Comparison of ENCODE assay signal across 15 cellular contexts in the genomic region with DNA sequence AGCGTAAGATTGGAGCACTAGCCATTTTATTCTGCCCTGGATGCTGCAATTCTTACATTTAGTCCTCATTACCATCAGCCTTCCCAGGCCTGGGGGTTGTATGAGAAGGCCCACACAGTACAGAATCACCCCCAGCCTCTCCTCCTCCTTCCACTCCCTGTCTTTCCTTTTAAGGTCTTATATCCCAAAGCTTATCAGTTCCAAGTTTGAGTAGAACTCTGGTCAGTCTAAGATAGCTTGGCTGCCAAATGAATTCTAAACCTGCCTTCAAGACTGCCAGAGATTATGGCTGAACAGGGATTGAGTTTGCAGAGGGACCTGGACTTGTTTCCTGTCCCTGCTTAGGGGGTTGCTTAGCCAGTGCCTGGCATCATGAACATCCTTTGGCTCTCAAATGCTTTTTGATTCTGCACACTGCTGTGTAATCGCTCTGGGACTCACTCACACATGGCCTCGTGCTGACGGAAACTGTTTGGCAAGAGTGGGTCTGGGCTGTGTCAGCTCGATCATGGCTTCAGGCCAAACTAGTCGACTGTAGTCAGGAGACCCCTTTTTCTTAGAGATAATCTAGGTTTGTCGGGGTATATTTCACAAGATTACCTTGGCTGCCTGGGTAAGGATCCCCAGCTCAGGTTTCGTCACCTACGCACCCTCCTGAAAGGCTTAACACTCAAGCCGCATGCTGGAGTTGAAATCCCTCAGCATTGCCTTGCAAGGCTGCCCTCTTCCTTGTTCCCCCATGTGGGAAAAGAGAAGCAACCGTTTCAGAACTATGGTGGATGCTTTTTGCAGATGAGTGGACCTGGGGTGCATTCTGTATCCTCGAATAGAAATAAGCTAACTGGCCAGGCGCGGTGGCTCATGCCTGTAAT.
DNase-seq lines count a peak whose midpoint lies in the region; ATAC-seq, FAIRE-seq and TF ChIP-seq lines count a peak whose summit lies in the region.
"Had no signal": no experiment of that assay in that cellular context is flagged by ENCODE, and none has a peak within 500 bp of the region (broad histone marks: within the 10 kb centered on the region; RNA-seq: fewer than 3 reads in every experiment).

No MANE protein-coding gene starts in this region.

- H3K4me2 ChIP-seq in trophoblast cell (ENCODE audit: low read length), result no peak overlapping the region

- H3K18ac ChIP-seq in trophoblast cell (ENCODE audit: low read length), result no peak overlapping the region

- H3K27ac ChIP-seq in cardiac muscle cell (peak overlapping the region; percentile 20), trophoblast cell (ENCODE audit: low read depth, low read length) (no peak overlapping the region)

- H2AK5ac ChIP-seq in trophoblast cell (ENCODE audit: low read length), result no peak overlapping the region

- H4K12ac ChIP-seq in trophoblast cell (ENCODE audit: low read depth, low read length), result no peak overlapping the region

- H2BK120ac ChIP-seq in trophoblast cell (ENCODE audit: insufficient read depth, low read length, poor library complexity), result no peak overlapping the region

- H3K23ac ChIP-seq in trophoblast cell (ENCODE audit: low read length), result no peak overlapping the region

- FAIRE-seq in urothelium cell line (lab: Jason Lieb, UNC), result no peak
- FAIRE-seq: GM18507 had no signal

- H3K9me3 ChIP-seq in BE2C, result no peaks in the 10 kb centered on the region
- no peaks in the 10 kb centered on the region for H3K9me3 ChIP-seq in cardiac muscle cell (ENCODE audit: low read depth)
- no peaks in the 10 kb centered on the region for H3K9me3 ChIP-seq in trophoblast cell (ENCODE audit: insufficient read depth, low read depth, low read length)
- H3K9me3 ChIP-seq: Caco-2 had no signal

- no peak overlapping the region for H3K4me3 ChIP-seq in BE2C (ENCODE audit: low read depth, low read length)
- no peak overlapping the region for H3K4me3 ChIP-seq in cardiac muscle cell
- no peak overlapping the region for H3K4me3 ChIP-seq in trophoblast cell (ENCODE audit: low read depth, low read length)

- no peak overlapping the region for H4K8ac ChIP-seq in trophoblast cell (ENCODE audit: low read depth, low read length)

- no peaks in the 10 kb centered on the region for H3K36me3 ChIP-seq in BE2C
- H3K36me3 ChIP-seq in cardiac muscle cell, result no peaks in the 10 kb centered on the region
- H3K36me3 ChIP-seq in trophoblast cell (ENCODE audit: control insufficient read depth in 1 of 2, insufficient read depth in 2 of 2, low read length in 2 of 2), result no peaks in the 10 kb centered on the region

- H3K4me1 ChIP-seq in BE2C, result peaks cover 11% of the 10 kb centered on the region
- H3K4me1 ChIP-seq in cardiac muscle cell (ENCODE audit: low read depth), result peaks cover 18% of the 10 kb centered on the region
- H3K4me1 ChIP-seq in trophoblast cell (ENCODE audit: control insufficient read depth in 1 of 2, insufficient read depth in 2 of 2, low read length in 2 of 2), result peaks cover 11 to 12% of the 10 kb centered on the region in 2 experiments

- H2AFZ ChIP-seq in trophoblast cell (ENCODE audit: insufficient read depth, low read length, poor library complexity), result no peak overlapping the region

- ATAC-seq in GM21825 (IDR thresholded peaks at IDR 0.05; ENCODE audit: unreplicated experiment), result no peak

- no peak overlapping the region for H3K9ac ChIP-seq in trophoblast cell (ENCODE audit: low read length)

- no CpG with 5 or more reads among the region's 14 CpGs for WGBS in trophoblast cell (ENCODE audit: extremely low coverage, insufficient coverage, insufficient read length)

- H2BK5ac ChIP-seq in trophoblast cell (ENCODE audit: low read depth, low read length, poor library complexity), result no peak overlapping the region

- DNase-seq in BE2C (peak; percentile 80), amniotic epithelial cell (ENCODE audit: low read depth) (peak; percentile 79), cardiac muscle cell (ENCODE audit: low read depth in 1 of 2, low spot score in 1 of 2) (peak; percentile 69 to 91), trophoblast cell (no peak), urothelium cell line (ENCODE audit: low spot score) (no peak), germinal center (ENCODE audit: low spot score) (no peak)
- DNase-seq in stimulated activated naive CD4-positive, alpha-beta T cell treated with Interleukin-2 at 50 U/mL for 16 hours (lab: John Stamatoyannopoulos, UW), result no peak
- DNase-seq: ACHN; activated T-cell treated with anti-CD3 and anti-CD28 coated beads, Interleukin-2, amount 50 U/mL, for 24 hours; Caco-2; effector CD4-positive, alpha-beta T cell; HFFc6; T-helper 2 cell had no signal

- TF ChIP-seq CTCF in BE2C (IDR thresholded peaks at IDR 0.05; ENCODE audit: low read depth, low read length) (no peak), cardiac muscle cell (IDR thresholded peaks at IDR 0.05; ENCODE audit: low read depth, low read length) (no peak)

- H4K91ac ChIP-seq in trophoblast cell (ENCODE audit: low read depth, low read length), result no peak overlapping the region

- H2BK12ac ChIP-seq in trophoblast cell (ENCODE audit: low read length), result peak overlapping the region; percentile 50

- no peak overlapping the region for H3K4ac ChIP-seq in trophoblast cell (ENCODE audit: low read depth, low read length)

- no peak overlapping the region for H3K14ac ChIP-seq in trophoblast cell (ENCODE audit: low read length)

- H3K79me1 ChIP-seq in trophoblast cell (ENCODE audit: low read length), result peaks cover 4% of the 10 kb centered on the region

- H3K27me3 ChIP-seq in BE2C (no peaks in the 10 kb centered on the region), cardiac muscle cell (no peaks in the 10 kb centered on the region), trophoblast cell (ENCODE audit: insufficient read depth, low read length) (no peaks in the 10 kb centered on the region)

- H3K79me2 ChIP-seq in trophoblast cell (ENCODE audit: control insufficient read depth, insufficient read depth, low read length, poor library complexity), result no peaks in the 10 kb centered on the region

Comparison
In these comparisons a context has a peak if more than half of its experiments do, and no peak if none do; other contexts are left out.
1. DNase-seq: peak in BE2C (single experiment), amniotic epithelial cell (single experiment) and cardiac muscle cell (2 of 2); none in trophoblast cell (0 of 2), stimulated activated naive CD4-positive, alpha-beta T cell treated with Interleukin-2 at 50 U/mL for 16 hours (single experiment), urothelium cell line (single experiment) and germinal center (single experiment).